10 cellular contexts compared by ENCODE assay signal in the genomic region with DNA sequence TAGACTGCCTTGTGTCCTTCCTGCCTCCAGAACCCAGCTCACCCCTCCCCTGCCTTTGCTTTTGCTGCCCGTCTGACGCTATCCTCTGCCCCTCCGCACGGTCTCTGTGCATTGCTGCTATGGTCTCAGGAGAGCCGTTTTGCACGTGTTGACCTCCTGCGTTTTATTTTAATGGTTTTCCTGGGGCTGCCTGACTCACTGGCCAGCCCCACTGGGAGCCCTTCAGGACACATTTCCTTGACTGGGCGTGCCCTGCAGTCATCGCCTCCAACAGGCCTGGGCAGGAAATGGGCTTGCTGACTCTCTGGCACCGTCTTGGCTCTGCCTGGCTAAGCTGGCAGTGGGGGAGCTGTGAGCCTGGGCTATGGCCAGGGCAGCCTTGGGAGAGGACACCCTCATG. TPM values are rescaled to one million over a fixed set of nuclear protein-coding genes. Genes with fewer than 3 reads are reported as not detected.
DNase-seq lines count a peak whose midpoint lies in the region; ATAC-seq and TF ChIP-seq lines count a peak whose summit lies in the region.
"Had no signal": no experiment of that assay in that cellular context is flagged by ENCODE, and none has a peak within 500 bp of the region (broad histone marks: within the 10 kb centered on the region; RNA-seq: fewer than 3 reads in every experiment).

No MANE protein-coding gene starts in this region.

- H3K27ac ChIP-seq in coronary artery, result no peak overlapping the region

- POLR2A ChIA-PET in HEK293T (lab: Yijun Ruan, JAX), result no interaction called here

- ATAC-seq in mucosa of descending colon (peak; percentile 93), HG02840 (IDR thresholded peaks at IDR 0.05; ENCODE audit: low FRiP score, unreplicated experiment) (no peak)

- H3K4me3 ChIP-seq in mucosa of descending colon (no peak overlapping the region), coronary artery (no peak overlapping the region)

- CTCF ChIA-PET in HEK293T (lab: Yijun Ruan, JAX), result interaction anchor here (0.6 kb wide), 1 partner anchor 26 kb away, joined by 3 read pairs; no protein-coding TSS in a partner anchor

- H3K4me1 ChIP-seq in mucosa of descending colon (ENCODE audit: low read depth), result peaks cover 14% of the 10 kb centered on the region

- peaks cover 7% of the 10 kb centered on the region for H3K9me3 ChIP-seq in mucosa of descending colon

- no peaks in the 10 kb centered on the region for H3K36me3 ChIP-seq in mucosa of descending colon (ENCODE audit: low read depth)

- peak; percentile 61 for DNase-seq in COLO829 (ENCODE audit: low spot score)
- DNase-seq in M059J (ENCODE audit: low read depth), result peak; percentile 78
- peak; percentile 90 for DNase-seq in dermis blood vessel endothelial cell
- DNase-seq in mucosa of descending colon, result peak; percentile 61 to 78 (median 75)
- DNase-seq in coronary artery (ENCODE audit: low spot score), result no peak
- no peak for DNase-seq in GM10266 (ENCODE audit: extremely low spot score)
- DNase-seq in HEK293T (ENCODE audit: extremely low spot score), result no peak
- DNase-seq: activated CD4-positive, alpha-beta memory T cell treated with anti-CD3 and anti-CD28 coated beads for 36 hours; GF-D8 had no signal

- intact Hi-C loops in mucosa of descending colon (cut with DNase I, micrococcal nuclease), result no loop called here

- TF ChIP-seq CTCF in mucosa of descending colon (IDR thresholded peaks at IDR 0.05) (no peak), coronary artery (IDR thresholded peaks at IDR 0.05) (no peak), GM10266 (IDR thresholded peaks at IDR 0.05; ENCODE audit: control insufficient read depth, insufficient read depth, low read depth, missing control alignments) (no peak)

TF ChIP-seq in HEK293T, 16 proteins besides CTCF, POLR2A, EP300 and RAD21:
- TF ChIP-seq SUZ12 (IDR thresholded peaks at IDR 0.05) (no peak), CTBP1 (IDR thresholded peaks at IDR 0.05; ENCODE audit: borderline replicate concordance) (no peak), ARNT (IDR thresholded peaks at IDR 0.05) (no peak), SP1 (IDR thresholded peaks at IDR 0.05) (no peak), BHLHE40 (IDR thresholded peaks at IDR 0.05; ENCODE audit: borderline replicate concordance) (no peak), L3MBTL2 (conservative IDR thresholded peaks at IDR 0.05) (no peak), FOXA1 (IDR thresholded peaks at IDR 0.05) (no peak), HDGF (IDR thresholded peaks at IDR 0.05; ENCODE audit: borderline replicate concordance) (no peak)
TF ChIP-seq in HEK293T: peak in this region for 0.

RNA-seq across cellular contexts. Expression of a gene that starts 17.9 kb away (rescaled TPM):
- 0.74 and 4.0 TPM in 2 replicates for total RNA-seq in M059J (2014; rRNA removed; shearing (Covaris generic))
- total RNA-seq in dermis blood vessel endothelial cell (4.0 and 9.5 TPM in 2 replicates), mucosa of descending colon (100 to 1,000 TPM; 221 to 410 (median 408) TPM)

Comparison
In these comparisons a context has a peak if more than half of its experiments do, and no peak if none do; other contexts are left out.
1. DNase-seq: peak in COLO829 (single experiment), M059J (single experiment), dermis blood vessel endothelial cell (single experiment) and mucosa of descending colon (3 of 3); none in coronary artery (single experiment), GM10266 (single experiment) and HEK293T (single experiment).
2. RNA of a gene that starts 17.9 kb away (total RNA-seq): 221 to 410 TPM in mucosa of descending colon; 4.0 to 9.5 TPM in dermis blood vessel endothelial cell and 0.74 to 4.0 TPM in M059J; every median in the first group is over 10 times any median in the second.